8 cellular contexts compared by ENCODE assay signal in genomic region chr5:180352116-180352975, GRCh38. TPM values are rescaled to one million over a fixed set of nuclear protein-coding genes. Genes with fewer than 3 reads are reported as not detected.
DNase-seq lines count a peak whose midpoint lies in the region; ATAC-seq and TF ChIP-seq lines count a peak whose summit lies in the region.

No MANE protein-coding gene starts in this region.

- H3K9me3 Mint-ChIP-seq in activated CD8-positive, alpha-beta memory T cell treated with anti-CD3 and anti-CD28 coated beads, Interleukin-2, amount 10 ng/mL, durations not matched to agents 7 days and 5 days (ENCODE audit: low read depth) = no peaks in the 10 kb centered on the region
- H3K9me3 Mint-ChIP-seq in immature natural killer cell = peaks cover 0 to 3% (median 0%) of the 10 kb centered on the region in 6 donors
- no peaks in the 10 kb centered on the region for H3K9me3 Mint-ChIP-seq in stimulated activated naive CD8-positive, alpha-beta T cell treated with anti-CD3 and anti-CD28 coated beads, Interleukin-15, amount 100 ng/mL, for 72 hours

- no peak overlapping the region for H3K27ac Mint-ChIP-seq in activated CD8-positive, alpha-beta memory T cell treated with anti-CD3 and anti-CD28 coated beads, Interleukin-2, amount 10 ng/mL, durations not matched to agents 7 days and 5 days
- H3K27ac Mint-ChIP-seq in immature natural killer cell = no peak overlapping the region
- H3K27ac Mint-ChIP-seq in stimulated activated naive CD8-positive, alpha-beta T cell treated with anti-CD3 and anti-CD28 coated beads, Interleukin-15, amount 100 ng/mL, for 72 hours = no peak overlapping the region

- H3K27me3 Mint-ChIP-seq in activated CD8-positive, alpha-beta memory T cell treated with anti-CD3 and anti-CD28 coated beads, Interleukin-2, amount 10 ng/mL, durations not matched to agents 7 days and 5 days = peaks cover 63% of the 10 kb centered on the region
- H3K27me3 Mint-ChIP-seq in immature natural killer cell (ENCODE audit: low read depth in 3 of 3) = peaks cover 15 to 18% (median 15%) of the 10 kb centered on the region in 3 donors
- H3K27me3 Mint-ChIP-seq in stimulated activated naive CD8-positive, alpha-beta T cell treated with anti-CD3 and anti-CD28 coated beads, Interleukin-15, amount 100 ng/mL, for 72 hours = peaks cover 70% of the 10 kb centered on the region

- peak overlapping the region; percentile 86 for H3K4me3 ChIP-seq in astrocyte of the cerebellum (ENCODE audit: low read depth, low read length)

- in situ Hi-C loops in astrocyte of the cerebellum (cut with HindIII; ENCODE audit: low sequenced_read_pairs) = no loop called here

- no peak for TF ChIP-seq CTCF in astrocyte of the cerebellum (IDR thresholded peaks at IDR 0.05; ENCODE audit: low read depth, low read length, missing control alignments)

- DNase-seq in activated CD8-positive, alpha-beta memory T cell treated with anti-CD3 and anti-CD28 coated beads, Interleukin-2, amount 50 U/mL, for 4 hours = peak; percentile 23
- DNase-seq in activated CD8-positive, alpha-beta memory T cell treated with anti-CD3 and anti-CD28 coated beads, Interleukin-2, amount 10 ng/mL, durations not matched to agents 7 days and 5 days = no peak
- no peak for DNase-seq in astrocyte of the cerebellum (ENCODE audit: low read depth)
- DNase-seq in immature natural killer cell = peak in 2 of 3 donors; percentile 8 to 11
- peak in 1 of 2 donors; percentile 12 for DNase-seq in stimulated activated naive CD8-positive, alpha-beta T cell treated with anti-CD3 and anti-CD28 coated beads, Interleukin-15, amount 100 ng/mL, for 72 hours
- DNase-seq in SKM-1 treated with dmso at 0.1 percent for 144 hours (lab: John Stamatoyannopoulos, UW; ENCODE audit: unreplicated experiment) = no peak

- H3K4me3 Mint-ChIP-seq in activated CD8-positive, alpha-beta memory T cell treated with anti-CD3 and anti-CD28 coated beads, Interleukin-2, amount 10 ng/mL, durations not matched to agents 7 days and 5 days = no peak overlapping the region
- H3K4me3 Mint-ChIP-seq in immature natural killer cell = peak overlapping the region; percentile 59 to 72 (median 68)
- H3K4me3 Mint-ChIP-seq in stimulated activated naive CD8-positive, alpha-beta T cell treated with anti-CD3 and anti-CD28 coated beads, Interleukin-15, amount 100 ng/mL, for 72 hours = peak overlapping the region; percentile 44 to 71

- no peak for ATAC-seq in activated CD8-positive, alpha-beta memory T cell treated with anti-CD3 and anti-CD28 coated beads, Interleukin-2, amount 10 ng/mL, durations not matched to agents 7 days and 5 days
- peak; percentile 29 for ATAC-seq in stimulated activated naive CD8-positive, alpha-beta T cell treated with anti-CD3 and anti-CD28 coated beads, Interleukin-15, amount 100 ng/mL, for 72 hours
- ATAC-seq in GM19467 (IDR thresholded peaks at IDR 0.05; ENCODE audit: unreplicated experiment) = no peak
- ATAC-seq in GM21526 (IDR thresholded peaks at IDR 0.05; ENCODE audit: low FRiP score, unreplicated experiment) = no peak

- no peaks in the 10 kb centered on the region for H3K36me3 Mint-ChIP-seq in activated CD8-positive, alpha-beta memory T cell treated with anti-CD3 and anti-CD28 coated beads, Interleukin-2, amount 10 ng/mL, durations not matched to agents 7 days and 5 days
- no peaks in the 10 kb centered on the region for H3K36me3 Mint-ChIP-seq in immature natural killer cell

- CTCF ChIA-PET in activated CD8-positive, alpha-beta memory T cell treated with anti-CD3 and anti-CD28 coated beads, Interleukin-2, amount 10 ng/mL, durations not matched to agents 7 days and 5 days (lab: Charles Lee) = no interaction called here

- H3K4me1 Mint-ChIP-seq in activated CD8-positive, alpha-beta memory T cell treated with anti-CD3 and anti-CD28 coated beads, Interleukin-2, amount 10 ng/mL, durations not matched to agents 7 days and 5 days = peaks cover 5% of the 10 kb centered on the region
- peaks cover 6 to 9% of the 10 kb centered on the region in 2 donors for H3K4me1 Mint-ChIP-seq in immature natural killer cell
- H3K4me1 Mint-ChIP-seq in stimulated activated naive CD8-positive, alpha-beta T cell treated with anti-CD3 and anti-CD28 coated beads, Interleukin-15, amount 100 ng/mL, for 72 hours = peaks cover 13% of the 10 kb centered on the region

RNA-seq across cellular contexts. Expression of gene GFPT2, which starts 0.8 kb away (rescaled TPM):
- total RNA-seq in activated CD8-positive, alpha-beta memory T cell treated with anti-CD3 and anti-CD28 coated beads, Interleukin-2, amount 10 ng/mL, durations not matched to agents 7 days and 5 days = under 1 TPM; 0.15 to 0.37 TPM
- polyA plus RNA-seq in immature natural killer cell = not detected

Comparison
In these comparisons a context has a peak if more than half of its experiments do, and no peak if none do; other contexts are left out.
1. DNase-seq: peak in activated CD8-positive, alpha-beta memory T cell treated with anti-CD3 and anti-CD28 coated beads, Interleukin-2, amount 50 U/mL, for 4 hours (single experiment) and immature natural killer cell (2 of 3); none in activated CD8-positive, alpha-beta memory T cell treated with anti-CD3 and anti-CD28 coated beads, Interleukin-2, amount 10 ng/mL, durations not matched to agents 7 days and 5 days (single experiment), astrocyte of the cerebellum (single experiment) and SKM-1 treated with dmso at 0.1 percent for 144 hours (single experiment).